In genomic region chrX:120791013-120791643, GRCh38 we compare ENCODE assay signal across 12 cellular contexts.
DNase-seq lines count a peak whose midpoint lies in the region; ATAC-seq, FAIRE-seq and TF ChIP-seq lines count a peak whose summit lies in the region.
"Had no signal": no experiment of that assay in that cellular context is flagged by ENCODE, and none has a peak within 500 bp of the region (broad histone marks: within the 10 kb centered on the region; RNA-seq: fewer than 3 reads in every experiment).

No MANE protein-coding gene starts in this region.

- no peaks in the 10 kb centered on the region for H3K27me3 ChIP-seq in HepG2 (ENCODE audit: control insufficient read depth in 1 of 2, insufficient read depth in 2 of 2, low read length in 2 of 2)
- H3K27me3 ChIP-seq: upper lobe of left lung had no signal

- no peaks in the 10 kb centered on the region for H4K20me1 ChIP-seq in HepG2 (ENCODE audit: insufficient read depth, low read length)

- no peak overlapping the region for H3K9ac ChIP-seq in HepG2 (ENCODE audit: insufficient read depth, low read depth, low read length)

- no peaks in the 10 kb centered on the region for H3K4me1 ChIP-seq in mucosa of descending colon (ENCODE audit: low read depth)
- no peaks in the 10 kb centered on the region for H3K4me1 ChIP-seq in HepG2 (ENCODE audit: insufficient read depth, low read length)

- no CpG with 5 or more reads among the region's 2 CpGs for WGBS in HepG2 (ENCODE audit: low lambda C conversion rate)

- H3K4me3 Mint-ChIP-seq in MCF 10A (ENCODE audit: unreplicated experiment), result no peak overlapping the region
- H3K4me3 Mint-ChIP-seq: activated CD8-positive, alpha-beta T cell treated with anti-CD3 and anti-CD28 coated beads for 36 hours had no signal

- in situ Hi-C loops in HepG2 (cut with HindIII; ENCODE audit: extremely low pct_ligation_motif_present, low pct_unique_long_range_greater_than_20kb), result loop anchor here (10.0 kb wide), 1 partner anchor 784 kb away; no protein-coding TSS in a partner anchor

- TF ChIP-seq CTCF in MCF 10A (IDR thresholded peaks at IDR 0.05; ENCODE audit: unreplicated experiment) (no peak), mucosa of descending colon (IDR thresholded peaks at IDR 0.05) (no peak), HepG2 (CRISPR knock-in tag; IDR thresholded peaks at IDR 0.05) (no peak)

- POLR2A ChIA-PET in MCF 10A (lab: Yijun Ruan, JAX) (interaction anchor here (0.6 kb wide), 1 partner anchor 305 kb away, joined by 3 read pairs; no protein-coding TSS in a partner anchor), HepG2 (lab: Yijun Ruan, JAX) (no interaction called here)

- ATAC-seq in mucosa of descending colon (peak; percentile 31), HG03342 (IDR thresholded peaks at IDR 0.05; ENCODE audit: unreplicated experiment) (no peak), HepG2 (no peak), GM21367 (IDR thresholded peaks at IDR 0.05; ENCODE audit: unreplicated experiment) (no peak)
- ATAC-seq: activated CD8-positive, alpha-beta T cell treated with anti-CD3 and anti-CD28 coated beads for 36 hours had no signal

- no peak for TF ChIP-seq RAD21 in HepG2 (CRISPR knock-in tag; IDR thresholded peaks at IDR 0.05)

- BruUV-seq in MCF 10A (replicated peaks; lab: Mats Ljungman, UMichigan) (no TSS peak), HepG2 (replicated peaks; lab: Mats Ljungman, UMichigan) (no TSS peak)

- TF ChIP-seq EP300 in HepG2 (IDR thresholded peaks at IDR 0.05; ENCODE audit: low read depth in 2 of 2, low read length in 2 of 2) (no peak), HepG2 (CRISPR knock-in tag; IDR thresholded peaks at IDR 0.05; ENCODE audit: borderline replicate concordance) (no peak)

- H3K27ac ChIP-seq in HepG2 (ENCODE audit: extremely low read length, insufficient read depth, low read length), result no peak overlapping the region
- H3K27ac ChIP-seq: upper lobe of left lung had no signal

- H2AFZ ChIP-seq in HepG2 (ENCODE audit: low read length), result no peak overlapping the region

- H3K9me3 Mint-ChIP-seq in MCF 10A (ENCODE audit: unreplicated experiment), result no peaks in the 10 kb centered on the region
- H3K9me3 Mint-ChIP-seq: activated CD8-positive, alpha-beta T cell treated with anti-CD3 and anti-CD28 coated beads for 36 hours had no signal

- H3K4me2 ChIP-seq in HepG2 (ENCODE audit: low read depth, low read length), result no peak overlapping the region

- H3K36me3 ChIP-seq in mucosa of descending colon (ENCODE audit: low read depth) (no peaks in the 10 kb centered on the region), HepG2 (replicated peaks in 1 of 2; ENCODE audit: control insufficient read depth in 1 of 2, insufficient read depth in 2 of 2, low read length in 2 of 2) (no peaks in the 10 kb centered on the region)
- H3K36me3 ChIP-seq: upper lobe of left lung had no signal

- no peak overlapping the region for H3K4me3 ChIP-seq in mucosa of descending colon
- H3K4me3 ChIP-seq in HepG2 (replicated peaks in 1 of 3; ENCODE audit: insufficient read depth in 1 of 3, low read depth in 2 of 3, low read length in 3 of 3), result no peak overlapping the region
- H3K4me3 ChIP-seq: upper lobe of left lung had no signal

- FAIRE-seq in HTR-8/SVneo (lab: Jason Lieb, UNC) (no peak), HepG2 (lab: Jason Lieb, UNC) (no peak)
- FAIRE-seq: G401.6 had no signal

- no peaks in the 10 kb centered on the region for H3K36me3 Mint-ChIP-seq in MCF 10A (ENCODE audit: insufficient read depth, unreplicated experiment)

- no peak for TF ChIP-seq POLR2A in HepG2 (IDR thresholded peaks at IDR 0.05; ENCODE audit: insufficient read depth in 1 of 2, low read depth in 2 of 2, low read length in 2 of 2)

- H3K79me2 ChIP-seq in HepG2 (ENCODE audit: insufficient read depth, low read length), result no peaks in the 10 kb centered on the region

- DNase-seq in AG20443 (ENCODE audit: low spot score) (peak; percentile 61), HTR-8/SVneo (ENCODE audit: insufficient read length, low spot score) (peak; percentile 1), MCF 10A (ENCODE audit: unreplicated experiment) (peak; percentile 93), mucosa of descending colon (peak in 2 of 3 donors; percentile 10 to 23), NCI-H345 treated with DMSO at 0.1 percent for 48 hours (lab: John Stamatoyannopoulos, UW; ENCODE audit: unreplicated experiment) (no peak), HepG2 (ENCODE audit: low spot score) (no peak)
- DNase-seq: activated CD8-positive, alpha-beta T cell treated with anti-CD3 and anti-CD28 coated beads for 36 hours; NCI-H146 had no signal

- H3K9me3 ChIP-seq in mucosa of descending colon (no peaks in the 10 kb centered on the region), HepG2 (ENCODE audit: low read length) (no peaks in the 10 kb centered on the region)
- H3K9me3 ChIP-seq: upper lobe of left lung had no signal

- H3K27ac Mint-ChIP-seq in MCF 10A (ENCODE audit: low read depth, unreplicated experiment), result no peak overlapping the region
- H3K27ac Mint-ChIP-seq: activated CD8-positive, alpha-beta T cell treated with anti-CD3 and anti-CD28 coated beads for 36 hours had no signal

- intact Hi-C loops in MCF 10A (cut with micrococcal nuclease), result no loop called here
- intact Hi-C loops in mucosa of descending colon (cut with DNase I, micrococcal nuclease), result no loop called here
- intact Hi-C loops in HepG2 (cut with micrococcal nuclease; ENCODE audit: unreplicated experiment), result no loop called here

- peaks cover 20% of the 10 kb centered on the region for H3K4me1 Mint-ChIP-seq in MCF 10A (ENCODE audit: insufficient read depth, unreplicated experiment)

- no peaks in the 10 kb centered on the region for H3K27me3 Mint-ChIP-seq in MCF 10A (ENCODE audit: insufficient read depth, unreplicated experiment)
- H3K27me3 Mint-ChIP-seq: activated CD8-positive, alpha-beta T cell treated with anti-CD3 and anti-CD28 coated beads for 36 hours had no signal

- CTCF ChIA-PET in MCF 10A (lab: Yijun Ruan, JAX), result interaction anchor here (0.7 to 3.3 kb wide), 13 partner anchors 10 to 1495 kb away, joined by 3 to 17 read pairs (median 3); no protein-coding TSS in a partner anchor
- CTCF ChIA-PET in HepG2 (lab: Yijun Ruan, JAX; ENCODE audit: low intra/inter-chr PET ratio, low total read pairs), result no interaction called here

TF ChIP-seq in HepG2, 621 proteins besides CTCF, POLR2A, EP300 and RAD21:
- TF ChIP-seq ZNF337 (CRISPR knock-in tag; IDR thresholded peaks at IDR 0.05; ENCODE audit: borderline replicate concordance, low read depth) (no peak), KAT2B (IDR thresholded peaks at IDR 0.05; ENCODE audit: borderline replicate concordance, low read depth, low read length) (no peak), SOX6 (IDR thresholded peaks at IDR 0.05) (no peak), SOX6 (CRISPR knock-in tag; IDR thresholded peaks at IDR 0.05) (no peak), FOXA1 (IDR thresholded peaks at IDR 0.05) (no peak), FOXA1 (CRISPR knock-in tag; IDR thresholded peaks at IDR 0.05) (no peak), E2F2 (CRISPR knock-in tag; IDR thresholded peaks at IDR 0.05; ENCODE audit: borderline replicate concordance) (no peak), GRHL1 (CRISPR knock-in tag; conservative IDR thresholded peaks at IDR 0.05) (no peak), KLF6 (CRISPR knock-in tag; IDR thresholded peaks at IDR 0.05) (no peak), TCF7L2 (IDR thresholded peaks at IDR 0.05; ENCODE audit: low read depth, low read length) (no peak), POGK (CRISPR knock-in tag; conservative IDR thresholded peaks at IDR 0.05) (no peak), NFE2L2 (IDR thresholded peaks at IDR 0.05; ENCODE audit: low read length) (no peak), ZEB1 (IDR thresholded peaks at IDR 0.05; ENCODE audit: insufficient replicate concordance, low read depth) (no peak), MTF1 (CRISPR knock-in tag; IDR thresholded peaks at IDR 0.05) (no peak), NFE2 (CRISPR knock-in tag; IDR thresholded peaks at IDR 0.05) (no peak), SP2 (CRISPR knock-in tag; IDR thresholded peaks at IDR 0.05) (no peak), ZNF703 (CRISPR knock-in tag; IDR thresholded peaks at IDR 0.05; ENCODE audit: borderline replicate concordance) (no peak)

Comparison
In these comparisons a context has a peak if more than half of its experiments do, and no peak if none do; other contexts are left out.
1. DNase-seq: peak in AG20443 (single experiment), HTR-8/SVneo (single experiment), MCF 10A (single experiment) and mucosa of descending colon (2 of 3); none in NCI-H345 treated with DMSO at 0.1 percent for 48 hours (single experiment) and HepG2 (single experiment).